ENCODE assay signal across 8 cellular contexts in genomic region chr6:150142304-150142656, GRCh38. TPM values are rescaled to one million over a fixed set of nuclear protein-coding genes. Genes with fewer than 3 reads are reported as not detected.
A peak's percentile ranks its signal among the peaks of the same experiment; 100 is the strongest.
DNase-seq lines count a peak whose midpoint lies in the region; ATAC-seq and TF ChIP-seq lines count a peak whose summit lies in the region.

No MANE protein-coding gene starts in this region.

- H3K9me3 Mint-ChIP-seq in HFFc6: no peaks in the 10 kb centered on the region
- H3K9me3 Mint-ChIP-seq in stimulated activated naive CD8-positive, alpha-beta T cell treated with anti-CD3 and anti-CD28 coated beads, Interleukin-15, amount 100 ng/mL, for 72 hours: peaks cover 7 to 13% of the 10 kb centered on the region in 2 donors

- peak overlapping the region; percentile 72 for H3K4me3 Mint-ChIP-seq in HFFc6
- H3K4me3 Mint-ChIP-seq in stimulated activated naive CD8-positive, alpha-beta T cell treated with anti-CD3 and anti-CD28 coated beads, Interleukin-15, amount 100 ng/mL, for 72 hours: peak overlapping the region; percentile 57

- H3K4me1 Mint-ChIP-seq in HFFc6 (ENCODE audit: low read depth): peaks cover 5% of the 10 kb centered on the region
- peaks cover 22% of the 10 kb centered on the region for H3K4me1 Mint-ChIP-seq in stimulated activated naive CD8-positive, alpha-beta T cell treated with anti-CD3 and anti-CD28 coated beads, Interleukin-15, amount 100 ng/mL, for 72 hours

- H3K9ac ChIP-seq in adipocyte (ENCODE audit: low read length): peak overlapping the region; percentile 41
- H3K9ac ChIP-seq in iPS-18a (ENCODE audit: low read length): no peak overlapping the region

- no peaks in the 10 kb centered on the region for H3K36me3 Mint-ChIP-seq in HFFc6 (ENCODE audit: low read depth)

- TF ChIP-seq CTCF in HFFc6 (IDR thresholded peaks at IDR 0.05): no peak

- peaks cover 33% of the 10 kb centered on the region for H3K27me3 Mint-ChIP-seq in HFFc6 (ENCODE audit: insufficient read depth)
- H3K27me3 Mint-ChIP-seq in stimulated activated naive CD8-positive, alpha-beta T cell treated with anti-CD3 and anti-CD28 coated beads, Interleukin-15, amount 100 ng/mL, for 72 hours: peaks cover 99% of the 10 kb centered on the region

- H3K27me3 ChIP-seq in adipocyte (replicated peaks; ENCODE audit: control insufficient read depth, insufficient read depth, low read length) (peaks cover 43% of the 10 kb centered on the region), iPS-18a (ENCODE audit: control insufficient read depth, insufficient read depth, low read length) (peaks cover 72% of the 10 kb centered on the region)

- H3K9me3 ChIP-seq in adipocyte (ENCODE audit: control insufficient read depth, low read length): no peaks in the 10 kb centered on the region
- H3K9me3 ChIP-seq in iPS-18a (ENCODE audit: control insufficient read depth, low read depth, low read length): no peaks in the 10 kb centered on the region

- DNase-seq in A172 (ENCODE audit: low spot score): peak; percentile 23
- DNase-seq in HFFc6: peak; percentile 13
- peak; percentile 86 for DNase-seq in adipocyte (ENCODE audit: low read depth)
- no peak for DNase-seq in stimulated activated naive CD8-positive, alpha-beta T cell treated with anti-CD3 and anti-CD28 coated beads, Interleukin-15, amount 100 ng/mL, for 72 hours
- DNase-seq in stimulated activated CD8-positive, alpha-beta memory T cell treated with anti-CD3 and anti-CD28 coated beads, Interleukin-4, amount 100 ng/mL, for 48 hours: no peak
- no peak for DNase-seq in NCI-H187 (lab: John Stamatoyannopoulos, UW)
- no peak for DNase-seq in NCI-H2196 (lab: John Stamatoyannopoulos, UW; ENCODE audit: unreplicated experiment)

- no peak overlapping the region for H3K27ac ChIP-seq in iPS-18a (ENCODE audit: low read length)

- H3K4me3 ChIP-seq in adipocyte (ENCODE audit: low read length) (peak overlapping the region; percentile 76), iPS-18a (ENCODE audit: low read length) (peak overlapping the region; percentile 59)

- H3K4me1 ChIP-seq in adipocyte (ENCODE audit: control insufficient read depth, insufficient read depth, low read length) (peaks cover 10% of the 10 kb centered on the region), iPS-18a (ENCODE audit: control insufficient read depth, low read depth, low read length) (no peaks in the 10 kb centered on the region)

- ATAC-seq in stimulated activated naive CD8-positive, alpha-beta T cell treated with anti-CD3 and anti-CD28 coated beads, Interleukin-15, amount 100 ng/mL, for 72 hours: no peak

- H3K27ac Mint-ChIP-seq in HFFc6: no peak overlapping the region
- H3K27ac Mint-ChIP-seq in stimulated activated naive CD8-positive, alpha-beta T cell treated with anti-CD3 and anti-CD28 coated beads, Interleukin-15, amount 100 ng/mL, for 72 hours: no peak overlapping the region

- H3K36me3 ChIP-seq in adipocyte (ENCODE audit: control insufficient read depth, insufficient read depth, low read length, severe bottlenecking) (no peaks in the 10 kb centered on the region), iPS-18a (ENCODE audit: control insufficient read depth, low read depth, low read length) (no peaks in the 10 kb centered on the region)

RNA-seq across cellular contexts. Expression of gene PPP1R14C, which starts 0.6 kb away (rescaled TPM):
- total RNA-seq in A172 (2014; rRNA removed; shearing (Covaris generic)): 0.03 and 0.60 TPM in 2 replicates
- under 1 TPM in 1 of 6 experiments, not detected in 5; 0.17 TPM for total RNA-seq in HFFc6 (2021; fragmentation: NEBNext Ultra II Directional; extraction: Animal tissue kit (Norgen Biotek cat#: 25700))

Comparison
In these comparisons a context has a peak if more than half of its experiments do, and no peak if none do; other contexts are left out.
1. DNase-seq: peak in A172 (single experiment), HFFc6 (single experiment) and adipocyte (single experiment); none in stimulated activated naive CD8-positive, alpha-beta T cell treated with anti-CD3 and anti-CD28 coated beads, Interleukin-15, amount 100 ng/mL, for 72 hours (0 of 2), stimulated activated CD8-positive, alpha-beta memory T cell treated with anti-CD3 and anti-CD28 coated beads, Interleukin-4, amount 100 ng/mL, for 48 hours (single experiment), NCI-H187 (0 of 2) and NCI-H2196 (single experiment).